Comparison of ENCODE assay signal across 1 cellular context in the genomic region with DNA sequence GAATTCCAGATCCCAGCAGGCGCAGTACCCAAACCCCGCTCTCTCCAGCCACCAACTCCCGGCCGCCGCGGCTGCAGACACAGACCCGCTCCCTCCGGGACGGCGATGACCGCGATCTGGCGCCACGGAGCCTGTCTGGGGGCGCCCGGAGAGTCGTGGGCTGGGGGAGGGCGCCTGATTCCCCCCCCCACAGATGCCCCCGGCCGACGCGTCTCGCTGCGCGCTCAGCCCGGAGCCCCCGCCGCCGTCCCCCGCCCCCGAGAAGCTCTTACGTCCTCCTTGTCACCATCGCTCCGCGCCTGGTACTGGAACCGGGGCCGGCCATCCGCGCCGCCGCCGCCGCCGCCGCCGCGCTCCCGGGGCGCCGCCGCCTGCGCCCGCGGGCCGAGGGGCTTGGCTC.
TF ChIP-seq lines count a peak whose summit lies in the region.

No MANE protein-coding gene starts in this region.

TF ChIP-seq in HepG2, 621 proteins besides CTCF, POLR2A, EP300 and RAD21:
- TF ChIP-seq, protein P1, sequence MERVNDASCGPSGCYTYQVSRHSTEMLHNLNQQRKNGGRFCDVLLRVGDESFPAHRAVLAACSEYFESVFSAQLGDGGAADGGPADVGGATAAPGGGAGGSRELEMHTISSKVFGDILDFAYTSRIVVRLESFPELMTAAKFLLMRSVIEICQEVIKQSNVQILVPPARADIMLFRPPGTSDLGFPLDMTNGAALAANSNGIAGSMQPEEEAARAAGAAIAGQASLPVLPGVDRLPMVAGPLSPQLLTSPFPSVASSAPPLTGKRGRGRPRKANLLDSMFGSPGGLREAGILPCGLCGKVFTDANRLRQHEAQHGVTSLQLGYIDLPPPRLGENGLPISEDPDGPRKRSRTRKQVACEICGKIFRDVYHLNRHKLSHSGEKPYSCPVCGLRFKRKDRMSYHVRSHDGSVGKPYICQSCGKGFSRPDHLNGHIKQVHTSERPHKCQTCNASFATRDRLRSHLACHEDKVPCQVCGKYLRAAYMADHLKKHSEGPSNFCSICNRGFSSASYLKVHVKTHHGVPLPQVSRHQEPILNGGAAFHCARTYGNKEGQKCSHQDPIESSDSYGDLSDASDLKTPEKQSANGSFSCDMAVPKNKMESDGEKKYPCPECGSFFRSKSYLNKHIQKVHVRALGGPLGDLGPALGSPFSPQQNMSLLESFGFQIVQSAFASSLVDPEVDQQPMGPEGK (CRISPR knock-in tag; IDR thresholded peaks at IDR 0.05) = peak; percentile 40
TF ChIP-seq in HepG2: peak in this region for 1; not testable (repeated sequence) for 620.
